Comparison of ENCODE assay signal across 9 cellular contexts in the genomic region with DNA sequence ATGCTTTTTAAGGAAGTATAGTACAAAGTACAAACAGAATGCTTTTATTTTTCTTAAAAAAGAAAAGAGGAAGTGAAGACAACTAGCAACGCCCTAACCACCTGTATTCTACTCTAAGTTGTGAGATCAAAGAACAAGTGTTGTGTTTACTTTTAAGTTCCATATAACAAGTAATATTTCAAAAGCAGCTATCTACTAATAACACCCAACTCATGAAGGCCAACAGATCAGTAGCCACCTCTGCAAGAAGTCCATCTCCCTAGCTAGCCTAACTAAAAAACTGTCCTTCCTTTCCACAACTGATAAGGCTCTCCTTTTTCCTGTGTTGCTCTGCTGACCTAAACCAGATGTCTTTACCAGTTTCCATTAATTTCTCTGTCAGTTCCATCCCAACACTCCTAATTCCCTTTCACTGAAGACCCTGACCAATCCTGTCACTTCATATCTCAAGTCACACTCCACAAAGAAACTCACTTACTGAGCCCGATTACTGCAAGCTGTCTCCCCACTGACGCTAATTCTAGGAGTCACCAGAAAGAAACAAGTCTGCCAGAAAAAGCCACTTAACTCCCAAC. TPM values are rescaled to one million over a fixed set of nuclear protein-coding genes. Genes with fewer than 3 reads are reported as not detected.
DNase-seq lines count a peak whose midpoint lies in the region; ATAC-seq lines count a peak whose summit lies in the region.
"Had no signal": no experiment of that assay in that cellular context is flagged by ENCODE, and none has a peak within 500 bp of the region (broad histone marks: within the 10 kb centered on the region; RNA-seq: fewer than 3 reads in every experiment).

No MANE protein-coding gene starts in this region.

- ATAC-seq in GM18868 (IDR thresholded peaks at IDR 0.05; ENCODE audit: unreplicated experiment) (peak; percentile 92), HG02623 (IDR thresholded peaks at IDR 0.05; ENCODE audit: unreplicated experiment) (peak; percentile 96), left colon (peak; percentile 93)

- DNase-seq in NOMO-1 (lab: John Stamatoyannopoulos, UW; ENCODE audit: unreplicated experiment in 2 of 2) (peak; percentile 59 to 99), left colon (no peak), RKO (ENCODE audit: low spot score) (no peak), NCI-H1105 (lab: John Stamatoyannopoulos, UW) (no peak), anterior cingulate cortex (lab: John Stamatoyannopoulos, UW) (no peak)
- no peak for DNase-seq in stimulated activated CD4-positive, alpha-beta T cell treated with anti-CD3 and anti-CD28 coated beads, Interleukin-4, amount 100 ng/mL, for 1 hour
- DNase-seq: heart left ventricle had no signal

- intact Hi-C loops in left colon (cut with DNase I, micrococcal nuclease) = no loop called here

RNA-seq across cellular contexts. Expression of gene PHC3, which starts 26.9 kb away (rescaled TPM):
- total RNA-seq in left colon = 10 to 100 TPM; 49.3 to 51.1 TPM

Comparison
In these comparisons a context has a peak if more than half of its experiments do, and no peak if none do; other contexts are left out.
1. DNase-seq: peak in NOMO-1 (2 of 2); none in left colon (0 of 2), stimulated activated CD4-positive, alpha-beta T cell treated with anti-CD3 and anti-CD28 coated beads, Interleukin-4, amount 100 ng/mL, for 1 hour (single experiment), RKO (single experiment), NCI-H1105 (single experiment) and anterior cingulate cortex (0 of 58).
2. Peak in every context shown above with its lines, with median percentiles within 50 percentile points of each other: ATAC-seq.